2 cellular contexts compared by ENCODE assay signal in the genomic region with DNA sequence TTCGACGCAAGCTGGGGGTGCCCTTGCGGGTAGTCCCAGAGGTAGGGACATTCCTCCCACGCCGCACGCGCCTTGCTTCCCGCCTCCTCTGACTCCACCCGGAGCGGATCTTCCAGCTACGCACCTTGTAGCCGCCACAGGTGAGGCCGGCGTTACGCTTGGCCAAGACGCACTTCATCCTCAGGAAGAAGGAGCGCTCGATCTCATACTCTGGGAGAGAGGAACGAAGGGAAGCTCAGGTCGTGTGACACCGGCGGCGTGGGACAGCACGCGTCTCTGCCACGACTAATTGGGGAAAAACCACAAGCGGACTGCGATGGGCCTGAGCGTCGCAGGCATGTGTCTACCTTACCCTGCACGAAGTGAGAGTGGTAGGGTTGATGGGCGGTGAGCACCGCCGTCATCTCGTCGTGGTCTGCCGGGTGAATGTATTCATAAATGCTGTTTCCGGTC.
TF ChIP-seq lines count a peak whose summit lies in the region.

No MANE protein-coding gene starts in this region.

TF ChIP-seq in GM23338, 12 proteins besides CTCF, POLR2A, EP300 and RAD21 (continues in another document):
- TF ChIP-seq, protein P1, sequence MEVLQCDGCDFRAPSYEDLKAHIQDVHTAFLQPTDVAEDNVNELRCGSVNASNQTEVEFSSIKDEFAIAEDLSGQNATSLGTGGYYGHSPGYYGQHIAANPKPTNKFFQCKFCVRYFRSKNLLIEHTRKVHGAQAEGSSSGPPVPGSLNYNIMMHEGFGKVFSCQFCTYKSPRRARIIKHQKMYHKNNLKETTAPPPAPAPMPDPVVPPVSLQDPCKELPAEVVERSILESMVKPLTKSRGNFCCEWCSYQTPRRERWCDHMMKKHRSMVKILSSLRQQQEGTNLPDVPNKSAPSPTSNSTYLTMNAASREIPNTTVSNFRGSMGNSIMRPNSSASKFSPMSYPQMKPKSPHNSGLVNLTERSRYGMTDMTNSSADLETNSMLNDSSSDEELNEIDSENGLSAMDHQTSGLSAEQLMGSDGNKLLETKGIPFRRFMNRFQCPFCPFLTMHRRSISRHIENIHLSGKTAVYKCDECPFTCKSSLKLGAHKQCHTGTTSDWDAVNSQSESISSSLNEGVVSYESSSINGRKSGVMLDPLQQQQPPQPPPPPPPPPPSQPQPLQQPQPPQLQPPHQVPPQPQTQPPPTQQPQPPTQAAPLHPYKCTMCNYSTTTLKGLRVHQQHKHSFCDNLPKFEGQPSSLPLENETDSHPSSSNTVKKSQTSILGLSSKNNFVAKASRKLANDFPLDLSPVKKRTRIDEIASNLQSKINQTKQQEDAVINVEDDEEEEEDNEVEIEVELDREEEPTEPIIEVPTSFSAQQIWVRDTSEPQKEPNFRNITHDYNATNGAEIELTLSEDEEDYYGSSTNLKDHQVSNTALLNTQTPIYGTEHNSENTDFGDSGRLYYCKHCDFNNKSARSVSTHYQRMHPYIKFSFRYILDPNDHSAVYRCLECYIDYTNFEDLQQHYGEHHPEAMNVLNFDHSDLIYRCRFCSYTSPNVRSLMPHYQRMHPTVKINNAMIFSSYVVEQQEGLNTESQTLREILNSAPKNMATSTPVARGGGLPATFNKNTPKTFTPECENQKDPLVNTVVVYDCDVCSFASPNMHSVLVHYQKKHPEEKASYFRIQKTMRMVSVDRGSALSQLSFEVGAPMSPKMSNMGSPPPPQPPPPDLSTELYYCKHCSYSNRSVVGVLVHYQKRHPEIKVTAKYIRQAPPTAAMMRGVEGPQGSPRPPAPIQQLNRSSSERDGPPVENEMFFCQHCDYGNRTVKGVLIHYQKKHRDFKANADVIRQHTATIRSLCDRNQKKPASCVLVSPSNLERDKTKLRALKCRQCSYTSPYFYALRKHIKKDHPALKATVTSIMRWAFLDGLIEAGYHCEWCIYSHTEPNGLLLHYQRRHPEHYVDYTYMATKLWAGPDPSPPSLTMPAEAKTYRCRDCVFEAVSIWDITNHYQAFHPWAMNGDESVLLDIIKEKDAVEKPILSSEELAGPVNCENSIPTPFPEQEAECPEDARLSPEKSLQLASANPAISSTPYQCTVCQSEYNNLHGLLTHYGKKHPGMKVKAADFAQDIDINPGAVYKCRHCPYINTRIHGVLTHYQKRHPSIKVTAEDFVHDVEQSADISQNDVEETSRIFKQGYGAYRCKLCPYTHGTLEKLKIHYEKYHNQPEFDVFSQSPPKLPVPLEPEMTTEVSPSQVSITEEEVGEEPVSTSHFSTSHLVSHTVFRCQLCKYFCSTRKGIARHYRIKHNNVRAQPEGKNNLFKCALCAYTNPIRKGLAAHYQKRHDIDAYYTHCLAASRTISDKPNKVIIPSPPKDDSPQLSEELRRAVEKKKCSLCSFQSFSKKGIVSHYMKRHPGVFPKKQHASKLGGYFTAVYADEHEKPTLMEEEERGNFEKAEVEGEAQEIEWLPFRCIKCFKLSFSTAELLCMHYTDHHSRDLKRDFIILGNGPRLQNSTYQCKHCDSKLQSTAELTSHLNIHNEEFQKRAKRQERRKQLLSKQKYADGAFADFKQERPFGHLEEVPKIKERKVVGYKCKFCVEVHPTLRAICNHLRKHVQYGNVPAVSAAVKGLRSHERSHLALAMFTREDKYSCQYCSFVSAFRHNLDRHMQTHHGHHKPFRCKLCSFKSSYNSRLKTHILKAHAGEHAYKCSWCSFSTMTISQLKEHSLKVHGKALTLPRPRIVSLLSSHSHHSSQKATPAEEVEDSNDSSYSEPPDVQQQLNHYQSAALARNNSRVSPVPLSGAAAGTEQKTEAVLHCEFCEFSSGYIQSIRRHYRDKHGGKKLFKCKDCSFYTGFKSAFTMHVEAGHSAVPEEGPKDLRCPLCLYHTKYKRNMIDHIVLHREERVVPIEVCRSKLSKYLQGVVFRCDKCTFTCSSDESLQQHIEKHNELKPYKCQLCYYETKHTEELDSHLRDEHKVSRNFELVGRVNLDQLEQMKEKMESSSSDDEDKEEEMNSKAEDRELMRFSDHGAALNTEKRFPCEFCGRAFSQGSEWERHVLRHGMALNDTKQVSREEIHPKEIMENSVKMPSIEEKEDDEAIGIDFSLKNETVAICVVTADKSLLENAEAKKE (CRISPR knock-in tag; IDR thresholded peaks at IDR 0.05), result no peak
- TF ChIP-seq CREB1 (CRISPR knock-in tag; IDR thresholded peaks at IDR 0.05; ENCODE audit: low read depth), result no peak
- TF ChIP-seq EZH2phosphoT487 (IDR thresholded peaks at IDR 0.05; ENCODE audit: unreplicated experiment), result peak; percentile 72
- no peak for TF ChIP-seq JUNB (IDR thresholded peaks at IDR 0.05; ENCODE audit: unreplicated experiment)
- no peak for TF ChIP-seq ZNF331 (CRISPR knock-in tag; IDR thresholded peaks at IDR 0.05; ENCODE audit: low read depth)
- TF ChIP-seq NANOG (IDR thresholded peaks at IDR 0.05; ENCODE audit: borderline replicate concordance), result no peak
- no peak for TF ChIP-seq ZNF114 (CRISPR knock-in tag; IDR thresholded peaks at IDR 0.05)
- TF ChIP-seq, protein P2, sequence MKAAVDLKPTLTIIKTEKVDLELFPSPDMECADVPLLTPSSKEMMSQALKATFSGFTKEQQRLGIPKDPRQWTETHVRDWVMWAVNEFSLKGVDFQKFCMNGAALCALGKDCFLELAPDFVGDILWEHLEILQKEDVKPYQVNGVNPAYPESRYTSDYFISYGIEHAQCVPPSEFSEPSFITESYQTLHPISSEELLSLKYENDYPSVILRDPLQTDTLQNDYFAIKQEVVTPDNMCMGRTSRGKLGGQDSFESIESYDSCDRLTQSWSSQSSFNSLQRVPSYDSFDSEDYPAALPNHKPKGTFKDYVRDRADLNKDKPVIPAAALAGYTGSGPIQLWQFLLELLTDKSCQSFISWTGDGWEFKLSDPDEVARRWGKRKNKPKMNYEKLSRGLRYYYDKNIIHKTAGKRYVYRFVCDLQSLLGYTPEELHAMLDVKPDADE (IDR thresholded peaks at IDR 0.05), result no peak
- no peak for TF ChIP-seq STAT1 (IDR thresholded peaks at IDR 0.05; ENCODE audit: unreplicated experiment)
- TF ChIP-seq POLR2AphosphoS5 (IDR thresholded peaks at IDR 0.05; ENCODE audit: low read depth), result no peak

TF ChIP-seq in endothelial cell of umbilical vein, 7 proteins besides CTCF, POLR2A, EP300 and RAD21:
- peak; percentile 56 for TF ChIP-seq EZH2 (IDR thresholded peaks at IDR 0.05; ENCODE audit: borderline replicate concordance, low read depth, low read length, severe bottlenecking)
- TF ChIP-seq GATA2 (IDR thresholded peaks at IDR 0.05; ENCODE audit: insufficient read depth, insufficient read length, low read depth, low read length), result no peak
